8 cellular contexts compared by ENCODE assay signal in the genomic region with DNA sequence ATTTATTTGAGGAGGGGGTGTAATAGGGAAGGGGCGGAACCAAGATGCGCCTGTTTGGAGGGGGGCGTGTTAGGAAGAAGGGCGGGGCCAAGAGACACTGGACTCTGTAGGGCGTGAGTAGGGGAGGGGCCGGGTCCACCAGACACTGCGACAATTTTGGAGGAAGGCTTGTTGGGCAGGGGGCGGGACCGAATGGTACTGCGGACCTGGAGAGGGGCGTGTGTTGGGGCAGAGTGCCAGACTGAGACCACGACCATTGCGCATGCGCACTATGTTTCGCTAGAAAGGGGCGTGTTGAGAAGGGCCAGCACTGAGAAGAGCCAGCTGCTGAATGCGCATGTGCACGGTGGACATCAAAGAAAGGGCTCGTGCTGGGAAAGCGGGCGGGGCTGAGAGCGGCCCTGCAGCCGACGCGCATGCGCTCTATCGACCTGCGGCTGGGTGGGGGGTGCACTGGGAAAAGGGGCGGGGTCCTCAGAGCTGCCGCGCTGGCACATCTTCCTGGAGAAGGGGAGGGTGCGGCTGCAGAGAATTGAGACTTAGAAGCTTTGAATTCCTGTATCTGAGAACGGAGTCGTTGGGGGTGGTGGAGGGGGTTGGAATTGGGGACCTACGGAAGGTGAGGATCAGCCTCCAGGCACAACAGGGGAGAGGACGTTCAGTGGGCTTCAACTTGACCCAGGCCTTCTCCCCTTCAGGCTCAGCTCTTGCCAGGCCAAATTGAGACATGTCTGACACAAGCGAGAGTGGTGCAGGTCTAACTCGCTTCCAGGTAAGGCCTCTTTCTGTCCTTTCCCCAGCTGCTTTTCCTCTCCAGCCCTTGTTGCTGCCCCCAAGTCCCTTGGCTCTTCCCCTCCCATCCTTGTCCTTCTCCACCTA. TPM values are rescaled to one million over a fixed set of nuclear protein-coding genes. Genes with fewer than 3 reads are reported as not detected.
DNase-seq lines count a peak whose midpoint lies in the region; TF ChIP-seq lines count a peak whose summit lies in the region.

No MANE protein-coding gene starts in this region.

- peaks cover 40% of the 10 kb centered on the region for H3K36me3 Mint-ChIP-seq in nephron progenitor cell (ENCODE audit: low read depth)
- peaks cover 11% of the 10 kb centered on the region for H3K36me3 Mint-ChIP-seq in stimulated activated naive CD8-positive, alpha-beta T cell treated with anti-CD3 and anti-CD28 coated beads, Interleukin-15, Interleukin-2, amounts not matched to agents 100 ng/mL and 50 ng/mL, for 24 hours (ENCODE audit: low read depth)

- peaks cover 43% of the 10 kb centered on the region for H3K36me3 ChIP-seq in HAP-1 (replicated peaks)
- peaks cover 7% of the 10 kb centered on the region for H3K36me3 ChIP-seq in MG63

- peak overlapping the region; percentile 99 for H3K4me3 Mint-ChIP-seq in nephron progenitor cell
- peak overlapping the region; percentile 90 for H3K4me3 Mint-ChIP-seq in stimulated activated naive CD8-positive, alpha-beta T cell treated with anti-CD3 and anti-CD28 coated beads, Interleukin-15, Interleukin-2, amounts not matched to agents 100 ng/mL and 50 ng/mL, for 24 hours

- TF ChIP-seq CTCF in fibroblast of villous mesenchyme (IDR thresholded peaks at IDR 0.05; ENCODE audit: insufficient read depth, low read depth, low read length) (no peak), nephron progenitor cell (IDR thresholded peaks at IDR 0.05) (no peak)

- H3K4me3 ChIP-seq in HAP-1 (peak overlapping the region; percentile 58), MG63 (peak overlapping the region; percentile 63), fibroblast of villous mesenchyme (ENCODE audit: low read depth, low read length) (peak overlapping the region; percentile 85)

- H3K9me3 ChIP-seq in HAP-1 (no peaks in the 10 kb centered on the region), MG63 (no peaks in the 10 kb centered on the region)

- H3K27ac Mint-ChIP-seq in nephron progenitor cell = peak overlapping the region; percentile 100
- H3K27ac Mint-ChIP-seq in stimulated activated naive CD8-positive, alpha-beta T cell treated with anti-CD3 and anti-CD28 coated beads, Interleukin-15, Interleukin-2, amounts not matched to agents 100 ng/mL and 50 ng/mL, for 24 hours = peak overlapping the region; percentile 96

- H3K9me3 Mint-ChIP-seq in nephron progenitor cell = peaks cover 67% of the 10 kb centered on the region
- H3K9me3 Mint-ChIP-seq in stimulated activated naive CD8-positive, alpha-beta T cell treated with anti-CD3 and anti-CD28 coated beads, Interleukin-15, Interleukin-2, amounts not matched to agents 100 ng/mL and 50 ng/mL, for 24 hours = no peaks in the 10 kb centered on the region

- in situ Hi-C loops in HAP-1 (cut with MboI; ENCODE audit: low sequenced_read_pairs) = loop anchor here (25.0 kb wide), 1 partner anchor 447 kb away; a partner anchor contains a TSS

- DNase-seq in EL (peak; percentile 93), HAP-1 (ENCODE audit: low spot score in 2 of 2) (peak; percentile 97 to 99), MG63 (peak; percentile 86), SHP77 treated with DMSO at 0.1 percent for 48 hours (lab: John Stamatoyannopoulos, UW) (peak; percentile 100), activated gamma-delta T cell treated with Interleukin-2 at 50 U/mL for 16 hours (peak; percentile 86), fibroblast of villous mesenchyme (ENCODE audit: low read depth) (peak; percentile 97), nephron progenitor cell (peak; percentile 93)

- H3K27me3 Mint-ChIP-seq in nephron progenitor cell (ENCODE audit: low read depth, poor library complexity) = peaks cover 3% of the 10 kb centered on the region
- H3K27me3 Mint-ChIP-seq in stimulated activated naive CD8-positive, alpha-beta T cell treated with anti-CD3 and anti-CD28 coated beads, Interleukin-15, Interleukin-2, amounts not matched to agents 100 ng/mL and 50 ng/mL, for 24 hours = no peaks in the 10 kb centered on the region

- peaks cover 20% of the 10 kb centered on the region for H3K4me1 Mint-ChIP-seq in nephron progenitor cell
- H3K4me1 Mint-ChIP-seq in stimulated activated naive CD8-positive, alpha-beta T cell treated with anti-CD3 and anti-CD28 coated beads, Interleukin-15, Interleukin-2, amounts not matched to agents 100 ng/mL and 50 ng/mL, for 24 hours (ENCODE audit: low read depth) = peaks cover 13% of the 10 kb centered on the region

- H3K4me1 ChIP-seq in HAP-1 = peaks cover 9% of the 10 kb centered on the region

- 0 out of 2 replicates have a peak, but pooled peaks cover 4% of the 10 kb centered on the region for H3K27me3 ChIP-seq in HAP-1 (ENCODE audit: low read depth)
- H3K27me3 ChIP-seq in MG63 = no peaks in the 10 kb centered on the region

RNA-seq across cellular contexts. Expression of a gene that starts 1.3 kb away (rescaled TPM):
- 161 and 170 TPM in 2 replicates for total RNA-seq in MG63 (2014; rRNA removed; shearing (Covaris generic); ENCODE audit: low replicate concordance)
- 235 and 242 TPM in 2 replicates for total RNA-seq in fibroblast of villous mesenchyme

RNA-seq across cellular contexts. Expression of a gene that starts 10.8 kb away (rescaled TPM):
- not detected in 2 replicates for total RNA-seq in MG63 (2014; rRNA removed; shearing (Covaris generic); ENCODE audit: low replicate concordance)
- not detected in 2 replicates for total RNA-seq in fibroblast of villous mesenchyme

Comparison
In these comparisons a context has a peak if more than half of its experiments do, and no peak if none do; other contexts are left out.
1. Peak in every context shown above with its lines: DNase-seq and H3K4me3 ChIP-seq.